20 cellular contexts compared by ENCODE assay signal in genomic region chr13:62300021-62300420, GRCh38.
"Had no signal": no experiment of that assay in that cellular context is flagged by ENCODE, and none has a peak within 500 bp of the region (broad histone marks: within the 10 kb centered on the region; RNA-seq: fewer than 3 reads in every experiment).

No MANE protein-coding gene starts in this region.

- FAIRE-seq: keratinocyte, urothelium cell line had no signal

- H3K36me3 Mint-ChIP-seq: activated naive CD4-positive, alpha-beta T cell treated with anti-CD3 and anti-CD28 coated beads, Interleukin-2, amount 10 ng/mL, durations not matched to agents 7 days and 5 days had no signal

- H3K9me3 ChIP-seq: ascending aorta, tibial nerve had no signal

- H3K4me3 ChIP-seq: ascending aorta, coronary artery, lung, right atrium auricular region, tibial nerve had no signal

- ATAC-seq: activated CD4-positive, CD25-positive, alpha-beta regulatory T cell treated with anti-CD3 and anti-CD28 coated beads, Interleukin-2, amount 50 U/mL, for 24 hours; activated T-cell treated with anti-CD3 and anti-CD28 coated beads, Interleukin-2, amount 50 U/mL, for 4 hours; foreskin keratinocyte; left lobe of liver had no signal

- H3K27ac ChIP-seq: ascending aorta, coronary artery, foreskin keratinocyte, right atrium auricular region, tibial nerve had no signal

- H3K4me1 Mint-ChIP-seq: activated naive CD4-positive, alpha-beta T cell treated with anti-CD3 and anti-CD28 coated beads, Interleukin-2, amount 10 ng/mL, durations not matched to agents 7 days and 5 days; central memory CD8-positive, alpha-beta T cell; nephron progenitor cell had no signal

- H3K27ac Mint-ChIP-seq: activated naive CD4-positive, alpha-beta T cell treated with anti-CD3 and anti-CD28 coated beads, Interleukin-2, amount 10 ng/mL, durations not matched to agents 7 days and 5 days; nephron progenitor cell had no signal

- H3K27me3 ChIP-seq: ascending aorta, foreskin keratinocyte, right atrium auricular region, tibial nerve had no signal

- H3K9me3 Mint-ChIP-seq: activated naive CD4-positive, alpha-beta T cell treated with anti-CD3 and anti-CD28 coated beads, Interleukin-2, amount 10 ng/mL, durations not matched to agents 7 days and 5 days; nephron progenitor cell had no signal

- H3K27me3 Mint-ChIP-seq: activated naive CD4-positive, alpha-beta T cell treated with anti-CD3 and anti-CD28 coated beads, Interleukin-2, amount 10 ng/mL, durations not matched to agents 7 days and 5 days; central memory CD8-positive, alpha-beta T cell; progenitor cell of endocrine pancreas had no signal

- H3K4me1 ChIP-seq: ascending aorta, foreskin keratinocyte, right atrium auricular region, tibial nerve had no signal

- H3K36me3 ChIP-seq: ascending aorta, right atrium auricular region, tibial nerve had no signal

- H3K4me3 Mint-ChIP-seq: activated naive CD4-positive, alpha-beta T cell treated with anti-CD3 and anti-CD28 coated beads, Interleukin-2, amount 10 ng/mL, durations not matched to agents 7 days and 5 days; activated T-cell treated with anti-CD3 and anti-CD28 coated beads, Interleukin-2, amount 50 U/mL, for 4 hours; central memory CD8-positive, alpha-beta T cell; nephron progenitor cell had no signal

- DNase-seq: activated CD4-positive, alpha-beta T cell treated with anti-CD3 and anti-CD28 coated beads, Interleukin-2, amount 50 U/mL, for 1 hour; activated CD8-positive, alpha-beta memory T cell treated with anti-CD3 and anti-CD28 coated beads, Interleukin-2, amount 50 U/mL, for 4 hours; activated naive CD4-positive, alpha-beta T cell treated with anti-CD3 and anti-CD28 coated beads, Interleukin-2, amount 10 ng/mL, durations not matched to agents 7 days and 5 days; activated T-cell treated with anti-CD3 and anti-CD28 coated beads, Interleukin-2, amount 50 U/mL, for 4 hours; foreskin keratinocyte; glutamatergic neuron; nephron progenitor cell; stimulated activated CD4-positive, alpha-beta T cell treated with anti-CD3 and anti-CD28 coated beads, Interleukin-2, amount 100 ng/mL, for 24 hours; stimulated activated naive CD4-positive, alpha-beta T cell treated with Interleukin-2 at 50 U/mL for 16 hours had no signal
